ENCODE assay signal across 11 cellular contexts in genomic region chr5:14036514-14036913, GRCh38.
A peak's percentile ranks its signal among the peaks of the same experiment; 100 is the strongest.
DNase-seq lines count a peak whose midpoint lies in the region; ATAC-seq and TF ChIP-seq lines count a peak whose summit lies in the region.
"Had no signal": no experiment of that assay in that cellular context is flagged by ENCODE, and none has a peak within 500 bp of the region (broad histone marks: within the 10 kb centered on the region; RNA-seq: fewer than 3 reads in every experiment).

No MANE protein-coding gene starts in this region.

- H3K56ac ChIP-seq in IMR-90 (ENCODE audit: extremely low read depth, insufficient read depth, low read length) = peak overlapping the region; percentile 100

- peak overlapping the region; percentile 35 for H3K4me2 ChIP-seq in IMR-90 (ENCODE audit: low read depth, low read length)

- H4K20me1 ChIP-seq in IMR-90 (ENCODE audit: insufficient read depth, low read length) = no peaks in the 10 kb centered on the region

- H3K79me1 ChIP-seq in IMR-90 (ENCODE audit: low read depth in 1 of 2, low read length in 2 of 2) = peaks cover 40 to 67% of the 10 kb centered on the region in 2 experiments

- no peaks in the 10 kb centered on the region for H3K36me3 Mint-ChIP-seq in endodermal cell (ENCODE audit: low read depth)
- H3K36me3 Mint-ChIP-seq: activated naive CD8-positive, alpha-beta T cell had no signal

- peak overlapping the region; percentile 100 for H3K14ac ChIP-seq in IMR-90 (replicated peaks; ENCODE audit: low read depth, low read length)

- peak overlapping the region; percentile 98 for H3K23ac ChIP-seq in IMR-90 (ENCODE audit: low read depth, low read length)

- H4K91ac ChIP-seq in IMR-90 (ENCODE audit: insufficient read depth, low read depth, low read length) = peak overlapping the region; percentile 100

- no peak for TF ChIP-seq RAD21 in IMR-90 (IDR thresholded peaks at IDR 0.05; ENCODE audit: low read length)

- CTCF ChIA-PET in IMR-90 (lab: Yijun Ruan, JAX) = no interaction called here

- H3K4me1 Mint-ChIP-seq in endodermal cell = peaks cover 55% of the 10 kb centered on the region

- H3K4me3 Mint-ChIP-seq in endodermal cell = peak overlapping the region; percentile 33
- H3K4me3 Mint-ChIP-seq: activated naive CD8-positive, alpha-beta T cell had no signal

- peak overlapping the region; percentile 97 for H3K18ac ChIP-seq in IMR-90 (ENCODE audit: low read depth, low read length)

- intact Hi-C loops in IMR-90 (cut with micrococcal nuclease) = loop anchor here (1.0 to 2.0 kb wide), 4 partner anchors 18 to 228 kb away; no protein-coding TSS in a partner anchor

- peak overlapping the region; percentile 99 to 100 for H4K8ac ChIP-seq in IMR-90 (ENCODE audit: low read depth in 2 of 2, low read length in 2 of 2)

- no peak for TF ChIP-seq POLR2A in IMR-90 (IDR thresholded peaks at IDR 0.05; ENCODE audit: low read depth, low read length)
- TF ChIP-seq POLR2A in tibial nerve (IDR thresholded peaks at IDR 0.05) = no peak

- peak overlapping the region; percentile 100 for H2BK20ac ChIP-seq in IMR-90 (ENCODE audit: low read depth, low read length)

- H2AFZ ChIP-seq in ACC112 (ENCODE audit: low read length, unreplicated experiment) (no peak overlapping the region), IMR-90 (replicated peaks; ENCODE audit: low read length, poor library complexity) (no peak overlapping the region)

- H3K4me3 ChIP-seq in ACC112 (ENCODE audit: low read depth, low read length) (peak overlapping the region; percentile 62), IMR-90 (ENCODE audit: insufficient read depth, low read depth, low read length) (no peak overlapping the region), endodermal cell (ENCODE audit: low read length) (peak overlapping the region; percentile 3), muscle layer of duodenum (ENCODE audit: low read depth in 1 of 2, low read length in 2 of 2) (peak overlapping the region in 1 of 2 donors; percentile 26), tibial nerve (no peak overlapping the region)

- H3K4me1 ChIP-seq in ACC112 (ENCODE audit: control insufficient read depth, insufficient read depth, low read length, unreplicated experiment) (peaks cover 68% of the 10 kb centered on the region), IMR-90 (ENCODE audit: control insufficient read depth, insufficient read depth, low read length) (peaks cover 50% of the 10 kb centered on the region), endodermal cell (ENCODE audit: control insufficient read depth, insufficient read depth, low read length) (peaks cover 21% of the 10 kb centered on the region), muscle layer of duodenum (ENCODE audit: control insufficient read depth in 1 of 2, insufficient read depth in 2 of 2, low read length in 2 of 2) (peaks cover 13 to 19% of the 10 kb centered on the region in 2 donors), tibial nerve (peaks cover 0 to 30% (median 3%) of the 10 kb centered on the region in 4 donors)

- no peak for TF ChIP-seq EP300 in tibial nerve (IDR thresholded peaks at IDR 0.05)

- ATAC-seq in IMR-90 (ENCODE audit: low read depth) (peak; percentile 25), GM21515 (IDR thresholded peaks at IDR 0.05; ENCODE audit: unreplicated experiment) (no peak), HG03442 (IDR thresholded peaks at IDR 0.05; ENCODE audit: unreplicated experiment) (no peak)

- peaks cover 42% of the 10 kb centered on the region for H3K9me1 ChIP-seq in IMR-90 (ENCODE audit: insufficient read depth, low read length)

- peak overlapping the region; percentile 100 for H2AK5ac ChIP-seq in IMR-90 (ENCODE audit: low read depth, low read length)

- H4K5ac ChIP-seq in IMR-90 (ENCODE audit: low read depth, low read length) = peak overlapping the region; percentile 84

- dilution Hi-C loops in IMR-90 (cut with HindIII; ENCODE audit: low sequenced_read_pairs, unreplicated experiment) = no loop called here

- H3K27me3 Mint-ChIP-seq in endodermal cell (ENCODE audit: insufficient read depth) = peaks cover 33% of the 10 kb centered on the region

- peak overlapping the region; percentile 68 for H3K9ac ChIP-seq in IMR-90 (ENCODE audit: low read depth, low read length)
- H3K9ac ChIP-seq in endodermal cell (ENCODE audit: extremely low read depth, low read length, poor library complexity, severe bottlenecking) = peak overlapping the region; percentile 4

- no CpG with 5 or more reads among the region's 2 CpGs for WGBS in IMR-90 (ENCODE audit: extremely low coverage in 2 of 2, insufficient read length in 1 of 2), 2 experiments
- 42 to 50% methylated on average over 1 to 2 of the region's 2 CpGs for WGBS in endodermal cell (ENCODE audit: insufficient coverage in 1 of 2, insufficient read length in 1 of 2), 2 experiments
- 47 to 49% methylated on average over 2 of the region's 2 CpGs for WGBS in tibial nerve, 2 donors

- H2BK15ac ChIP-seq in IMR-90 (ENCODE audit: low read depth, low read length) = peak overlapping the region; percentile 96

- no peaks in the 10 kb centered on the region for H3K79me2 ChIP-seq in ACC112 (ENCODE audit: control insufficient read depth, insufficient read depth, low read length, unreplicated experiment)

- H3K9me3 ChIP-seq in IMR-90 (ENCODE audit: control insufficient read depth, insufficient read depth, low read length) (no peaks in the 10 kb centered on the region), endodermal cell (ENCODE audit: control insufficient read depth, low read length) (no peaks in the 10 kb centered on the region), muscle layer of duodenum (ENCODE audit: control insufficient read depth in 1 of 2, low read length in 2 of 2) (no peaks in the 10 kb centered on the region), tibial nerve (no peaks in the 10 kb centered on the region)

- H3K9me3 Mint-ChIP-seq in endodermal cell = no peaks in the 10 kb centered on the region

- H3K27ac Mint-ChIP-seq in endodermal cell = peak overlapping the region; percentile 91
- H3K27ac Mint-ChIP-seq: activated naive CD8-positive, alpha-beta T cell had no signal

- BruUV-seq in IMR-90 (replicated peaks; lab: Mats Ljungman, UMichigan) = TSS peak; percentile 94

- peak overlapping the region; percentile 95 for H2AK9ac ChIP-seq in IMR-90 (replicated peaks; ENCODE audit: low read depth, low read length, poor library complexity)

- H3K27ac ChIP-seq in ACC112 (ENCODE audit: low read depth, low read length) = peak overlapping the region; percentile 99
- H3K27ac ChIP-seq in IMR-90 (ENCODE audit: insufficient read depth, low read length) = peak overlapping the region; percentile 98
- H3K27ac ChIP-seq in endodermal cell (ENCODE audit: low read depth, low read length) = peak overlapping the region; percentile 45
- H3K27ac ChIP-seq in muscle layer of duodenum (ENCODE audit: low read length) = peak overlapping the region; percentile 73
- peak overlapping the region in 2 of 4 donors; percentile 68 to 77 for H3K27ac ChIP-seq in tibial nerve
- H3K27ac ChIP-seq: C4-2B had no signal

- no peaks in the 10 kb centered on the region for H3K36me3 ChIP-seq in ACC112 (ENCODE audit: insufficient read depth, low read length)
- no peaks in the 10 kb centered on the region for H3K36me3 ChIP-seq in IMR-90 (ENCODE audit: control insufficient read depth, insufficient read depth, low read length)
- no peaks in the 10 kb centered on the region for H3K36me3 ChIP-seq in endodermal cell (ENCODE audit: control insufficient read depth, insufficient read depth, low read length)
- H3K36me3 ChIP-seq in muscle layer of duodenum (ENCODE audit: control insufficient read depth in 1 of 2, insufficient read depth in 2 of 2, low read length in 2 of 2) = no peaks in the 10 kb centered on the region
- H3K36me3 ChIP-seq in tibial nerve = no peaks in the 10 kb centered on the region

- DNase-seq in IMR-90 (peak; percentile 69), endodermal cell (peak; percentile 70), tibial nerve (ENCODE audit: low spot score in 2 of 2) (no peak), cerebellar nuclear complex (lab: John Stamatoyannopoulos, UW) (no peak)
- DNase-seq: NCI-H2081 treated with DMSO at 0.1 percent for 48 hours had no signal

- in situ Hi-C loops in IMR-90 (cut with MboI; ENCODE audit: low sequenced_read_pairs) = no loop called here

- H3K27me3 ChIP-seq in ACC112 (ENCODE audit: insufficient read depth, low read length) = no peaks in the 10 kb centered on the region
- no peaks in the 10 kb centered on the region for H3K27me3 ChIP-seq in IMR-90 (ENCODE audit: control insufficient read depth, insufficient read depth, low read length)
- peaks cover 31% of the 10 kb centered on the region for H3K27me3 ChIP-seq in endodermal cell (ENCODE audit: control insufficient read depth, insufficient read depth, low read length, poor library complexity, severe bottlenecking)
- no peaks in the 10 kb centered on the region for H3K27me3 ChIP-seq in muscle layer of duodenum (ENCODE audit: low read depth, low read length)
- H3K27me3 ChIP-seq in tibial nerve = no peaks in the 10 kb centered on the region

- H2BK120ac ChIP-seq in IMR-90 (ENCODE audit: low read depth, low read length) = peak overlapping the region; percentile 100

- H2BK5ac ChIP-seq in IMR-90 (ENCODE audit: low read depth, low read length, poor library complexity, severe bottlenecking) = peak overlapping the region; percentile 98

- TF ChIP-seq CTCF in IMR-90 (conservative IDR thresholded peaks at IDR 0.05; ENCODE audit: low read depth, low read length) = no peak
- TF ChIP-seq CTCF in endodermal cell (conservative IDR thresholded peaks at IDR 0.05) = no peak
- no peak for TF ChIP-seq CTCF in tibial nerve (IDR thresholded peaks at IDR 0.05)

- POLR2A ChIA-PET in IMR-90 (lab: Charles Lee; ENCODE audit: unreplicated experiment) = interaction anchor here (0.5 to 1.7 kb wide), 3 partner anchors 42 to 137 kb away, joined by 4 to 6 read pairs (median 4); no protein-coding TSS in a partner anchor

- peak overlapping the region; percentile 100 for H3K4ac ChIP-seq in IMR-90 (ENCODE audit: low read depth, low read length)

TF ChIP-seq in IMR-90, 13 proteins besides CTCF, POLR2A, EP300 and RAD21 (continues in another document):
- TF ChIP-seq MXI1 (IDR thresholded peaks at IDR 0.05; ENCODE audit: borderline replicate concordance, low read depth, low read length) = no peak
- TF ChIP-seq MAFK (IDR thresholded peaks at IDR 0.05; ENCODE audit: low read depth, low read length) = no peak
- TF ChIP-seq MAZ (IDR thresholded peaks at IDR 0.05; ENCODE audit: borderline replicate concordance, low read depth, low read length) = 0 out of 2 replicates have a peak, but pooled peaks have one; percentile 32
- TF ChIP-seq ELK1 (IDR thresholded peaks at IDR 0.05; ENCODE audit: borderline replicate concordance, low read depth, low read length) = no peak

Comparison
In these comparisons a context has a peak if more than half of its experiments do, and no peak if none do; other contexts are left out.
1. H3K4me3 ChIP-seq: peak in ACC112 (single experiment) and endodermal cell (single experiment); none in IMR-90 (single experiment) and tibial nerve (0 of 4).
2. DNase-seq: peak in IMR-90 (single experiment) and endodermal cell (single experiment); none in tibial nerve (0 of 2) and cerebellar nuclear complex (0 of 2).